Comparison of ENCODE assay signal across 10 cellular contexts in genomic region chr4:40228497-40229365, GRCh38. TPM values are rescaled to one million over a fixed set of nuclear protein-coding genes. Genes with fewer than 3 reads are reported as not detected.
DNase-seq lines count a peak whose midpoint lies in the region; ATAC-seq, FAIRE-seq and TF ChIP-seq lines count a peak whose summit lies in the region.
"Had no signal": no experiment of that assay in that cellular context is flagged by ENCODE, and none has a peak within 500 bp of the region (broad histone marks: within the 10 kb centered on the region; RNA-seq: fewer than 3 reads in every experiment).

No MANE protein-coding gene starts in this region.

- CTCF ChIA-PET in H1 (lab: Charles Lee; ENCODE audit: partially characterized antibody) = interaction anchor here (0.7 to 4.5 kb wide), 19 partner anchors 9 to 166 kb away, joined by 3 to 20 read pairs (median 4); partner anchors contain the start of gene RHOH

- H4K91ac ChIP-seq in H1 (replicated peaks; ENCODE audit: insufficient read length, low read length) = no peak overlapping the region

- H4K8ac ChIP-seq in H1 (ENCODE audit: extremely low read depth, insufficient read depth, low read length) = no peak overlapping the region

- no peak for TF ChIP-seq POLR2A in H1 (IDR thresholded peaks at IDR 0.05; ENCODE audit: control extremely low read depth in 1 of 2, low read depth in 2 of 2, low read length in 2 of 2)

- H3K79me1 ChIP-seq in H1 (ENCODE audit: low read depth, low read length) = no peaks in the 10 kb centered on the region; the same call in none of the 2 replicates

- H3K4ac ChIP-seq in H1 (replicated peaks; ENCODE audit: insufficient read length, low read depth, low read length) = no peak overlapping the region

- TF ChIP-seq RAD21 in Ishikawa (IDR thresholded peaks at IDR 0.05; ENCODE audit: low read depth) = peak; percentile 45; the same call in 1 of the 2 replicates
- TF ChIP-seq RAD21 in H1 (IDR thresholded peaks at IDR 0.05 in 1 of 2, conservative IDR thresholded peaks at IDR 0.05 in 1 of 2; ENCODE audit: low read depth in 2 of 2, low read length in 2 of 2) = peak; percentile 50 to 74

- no peak overlapping the region for H2BK12ac ChIP-seq in H1 (ENCODE audit: low read depth, low read length)

- no peak overlapping the region for H3K18ac ChIP-seq in H1 (ENCODE audit: extremely low read depth, low read length)

- no peak overlapping the region for H2BK15ac ChIP-seq in H1 (ENCODE audit: low read length)

- H3K4me2 ChIP-seq in H1 (ENCODE audit: insufficient read depth in 1 of 2, low read depth in 2 of 2, low read length in 2 of 2) = no peak overlapping the region

- H2AK5ac ChIP-seq in H1 (ENCODE audit: low read depth, low read length) = no peak overlapping the region

- no peaks in the 10 kb centered on the region for H3K23me2 ChIP-seq in H1 (ENCODE audit: low read depth, low read length)

- no peaks in the 10 kb centered on the region for H4K20me1 ChIP-seq in H1 (replicated peaks in 1 of 2; ENCODE audit: control insufficient read depth in 1 of 2, insufficient read depth in 2 of 2, low read length in 2 of 2)

- H4K5ac ChIP-seq in H1 (ENCODE audit: insufficient read length, low read depth, low read length) = no peak overlapping the region

- no peak overlapping the region for H3K4me3 ChIP-seq in H1 (ENCODE audit: extremely low read depth in 1 of 4, insufficient read depth in 2 of 4, low read depth in 3 of 4, low read length in 4 of 4)
- H3K4me3 ChIP-seq: lung, SJCRH30 had no signal

- no peak overlapping the region for H3K14ac ChIP-seq in H1 (ENCODE audit: insufficient read length)

- no peaks in the 10 kb centered on the region for H3K9me3 ChIP-seq in H1 (ENCODE audit: insufficient read depth in 2 of 2, low read depth in 1 of 2, low read length in 1 of 2)
- H3K9me3 ChIP-seq: SJCRH30 had no signal

- peak; percentile 35 for ATAC-seq in GM21360 (IDR thresholded peaks at IDR 0.05; ENCODE audit: unreplicated experiment)

- peak; percentile 48 to 73 (median 73) for TF ChIP-seq CTCF in H1 (IDR thresholded peaks at IDR 0.05; ENCODE audit: control extremely low read depth in 1 of 3, insufficient read depth in 1 of 3, low read depth in 1 of 3, low read length in 3 of 3)

- FAIRE-seq in H1 (lab: Jason Lieb, UNC) (peak; percentile 71), HTR-8/SVneo (lab: Jason Lieb, UNC) (no peak)

- H2BK5ac ChIP-seq in H1 (ENCODE audit: low read depth, low read length) = no peak overlapping the region

- 87% methylated on average over 10 of the region's 10 CpGs; no CpG with 5 or more reads in 1 of the 2 experiments for WGBS in H1 (ENCODE audit: extremely low coverage in 1 of 2, insufficient coverage in 1 of 2, insufficient read length in 1 of 2, insufficient replicate concordance in 2 of 2, low coverage in 1 of 2, low lambda C conversion rate in 2 of 2, missing lambda C conversion rate in 1 of 2), 2 experiments

- no peak for TF ChIP-seq EP300 in Ishikawa (IDR thresholded peaks at IDR 0.05; ENCODE audit: borderline replicate concordance)
- TF ChIP-seq EP300 in H1 (IDR thresholded peaks at IDR 0.05; ENCODE audit: borderline replicate concordance in 1 of 2, low read depth in 2 of 2, low read length in 2 of 2) = no peak

- POLR2A ChIA-PET in H1 (lab: Charles Lee; ENCODE audit: partially characterized antibody) = no interaction called here

- no peak overlapping the region for H2BK120ac ChIP-seq in H1 (replicated peaks; ENCODE audit: low read depth, low read length)

- in situ Hi-C loops in G401 (cut with HindIII; ENCODE audit: low sequenced_read_pairs) = no loop called here

- no peaks in the 10 kb centered on the region for H3K27me3 ChIP-seq in H1 (replicated peaks in 1 of 4; ENCODE audit: control insufficient read depth in 3 of 4, extremely low read depth in 1 of 4, insufficient read depth in 3 of 4, low read length in 3 of 4)
- H3K27me3 ChIP-seq: SJCRH30 had no signal

- H3K23ac ChIP-seq in H1 (ENCODE audit: insufficient read length) = no peak overlapping the region

- no peak overlapping the region; a peak in 1 of 7 replicates for H3K9ac ChIP-seq in H1 (replicated peaks in 1 of 4; ENCODE audit: extremely low read depth in 1 of 4, low read depth in 3 of 4, low read length in 3 of 4)

- no peak overlapping the region for H3K27ac ChIP-seq in H1 (ENCODE audit: low read depth, low read length)
- H3K27ac ChIP-seq: SJCRH30 had no signal

- no peak overlapping the region for H2AFZ ChIP-seq in H1 (ENCODE audit: low read length)

- H3K56ac ChIP-seq in H1 (replicated peaks; ENCODE audit: insufficient read length, low read depth, low read length) = no peak overlapping the region

- H2BK20ac ChIP-seq in H1 (ENCODE audit: low read length) = no peak overlapping the region

- no peaks in the 10 kb centered on the region for H3K79me2 ChIP-seq in H1 (ENCODE audit: control insufficient read depth in 1 of 2, insufficient read depth in 2 of 2, low read length in 2 of 2)

- DNase-seq in G401 (ENCODE audit: low spot score) (peak; percentile 11), H1 (ENCODE audit: low read depth in 1 of 2, low spot score in 2 of 2) (peak in 1 of 2 experiments; percentile 61), NCI-H2081 treated with DMSO at 0.1 percent for 48 hours (lab: John Stamatoyannopoulos, UW) (no peak), globus pallidus (ENCODE audit: low spot score) (no peak), COR-L47 (lab: John Stamatoyannopoulos, UW) (no peak), HTR-8/SVneo (ENCODE audit: insufficient read length, low spot score) (no peak)

- H3K36me3 ChIP-seq in H1 (ENCODE audit: control insufficient read depth in 2 of 4, insufficient read depth in 4 of 4, low read length in 3 of 4) = peaks cover 0 to 3% (median 0%) of the 10 kb centered on the region in 4 experiments; a peak in 1 of 8 replicates
- H3K36me3 ChIP-seq: SJCRH30 had no signal

- H3K4me1 ChIP-seq in H1 (replicated peaks in 1 of 4; ENCODE audit: control insufficient read depth in 3 of 4, insufficient read depth in 4 of 4, low read length in 3 of 4) = peaks cover 2 to 3% (median 2%) of the 10 kb centered on the region in 4 experiments; a peak in 3 of 7 replicates
- H3K4me1 ChIP-seq: SJCRH30 had no signal

TF ChIP-seq in Ishikawa, 13 proteins besides CTCF, POLR2A, EP300 and RAD21 (continues in another document):
- TF ChIP-seq NFIC (IDR thresholded peaks at IDR 0.05) = no peak

TF ChIP-seq in H1, 55 proteins besides CTCF, POLR2A, EP300 and RAD21:
- no peak for TF ChIP-seq SP2 (IDR thresholded peaks at IDR 0.05; ENCODE audit: low read length)
- TF ChIP-seq ATF3 (IDR thresholded peaks at IDR 0.05; ENCODE audit: insufficient read depth, low read depth, low read length) = no peak
- TF ChIP-seq PHF8 (conservative IDR thresholded peaks at IDR 0.05; ENCODE audit: low read depth, low read length) = no peak
- no peak for TF ChIP-seq EZH2 (IDR thresholded peaks at IDR 0.05; ENCODE audit: low read depth, low read length, severe bottlenecking)
- TF ChIP-seq FOSL1 (IDR thresholded peaks at IDR 0.05; ENCODE audit: insufficient read depth, low read depth, low read length) = no peak
- TF ChIP-seq CBX8 (IDR thresholded peaks at IDR 0.05; ENCODE audit: borderline replicate concordance, low read depth, low read length) = no peak
- no peak for TF ChIP-seq CREB1 (IDR thresholded peaks at IDR 0.05)
- no peak for TF ChIP-seq CHD1 (IDR thresholded peaks at IDR 0.05; ENCODE audit: low read depth, low read length)
- TF ChIP-seq RXRA (IDR thresholded peaks at IDR 0.05; ENCODE audit: insufficient read depth, low read depth, low read length) = no peak
- no peak for TF ChIP-seq TAF7 (optimal IDR thresholded peaks at IDR 0.05; ENCODE audit: borderline replicate concordance, low read depth, low read length)
TF ChIP-seq in H1: peak in this region for 0.

RNA-seq across cellular contexts. Expression of gene RHOH, which starts 31.9 kb away (rescaled TPM):
- total RNA-seq in G401 (2014; rRNA removed; shearing (Covaris generic)) = 36.6 and 48.6 TPM in 2 replicates
- 5.8 and 6.9 TPM in 2 replicates for total RNA-seq in H1 (2021; fragmentation: NEBNext Ultra II Directional; extraction: Animal tissue kit (Norgen Biotek cat#: 25700))
- 2.5 and 5.9 TPM in 2 replicates for polyA plus RNA-seq in H1 (2011; rRNA removed)
- 2.8 TPM for polyA plus RNA-seq in H1 (2011; cell fraction: cytosol; rRNA removed)
- 2.4 TPM for polyA plus RNA-seq in H1 (2011; cell fraction: nucleus; rRNA removed)
- polyA plus RNA-seq in H1 (2012, experiment 1 of 2) = 4.8 to 6.5 TPM (median 5.4 TPM) in 4 replicates
- 3.1 TPM for polyA plus RNA-seq in H1 (2012, experiment 2 of 2)
- 2.7 TPM for polyA plus RNA-seq in H1 (2013, experiment 1 of 2)
- polyA plus RNA-seq in H1 (2013, experiment 2 of 2) = 2.2 TPM
- polyA minus RNA-seq in H1 (2011; rRNA and poly(A)+ RNA removed) = 9.9 and 13.6 TPM in 2 replicates
- polyA minus RNA-seq in H1 (2011; cell fraction: cytosol; rRNA and poly(A)+ RNA removed) = 3.4 TPM
- 6.3 TPM for polyA minus RNA-seq in H1 (2011; cell fraction: nucleus; rRNA and poly(A)+ RNA removed)
- total RNA-seq: SJCRH30 had no signal
